Comparison of ENCODE assay signal across 11 cellular contexts in genomic region chr10:3485287-3485686, GRCh38.
DNase-seq lines count a peak whose midpoint lies in the region; ATAC-seq and TF ChIP-seq lines count a peak whose summit lies in the region.
"Had no signal": no experiment of that assay in that cellular context is flagged by ENCODE, and none has a peak within 500 bp of the region (broad histone marks: within the 10 kb centered on the region; RNA-seq: fewer than 3 reads in every experiment).

No MANE protein-coding gene starts in this region.

- no peak overlapping the region for H3K27ac Mint-ChIP-seq in activated CD4-positive, alpha-beta memory T cell treated with anti-CD3 and anti-CD28 coated beads, Interleukin-2, amount 10 ng/mL, durations not matched to agents 7 days and 5 days
- no peak overlapping the region for H3K27ac Mint-ChIP-seq in activated CD4-positive, alpha-beta memory T cell treated with anti-CD3 and anti-CD28 coated beads for 36 hours

- H3K36me3 ChIP-seq in spleen = no peaks in the 10 kb centered on the region
- H3K36me3 ChIP-seq: colonic mucosa had no signal

- intact Hi-C loops in activated CD4-positive, alpha-beta memory T cell treated with anti-CD3 and anti-CD28 coated beads for 36 hours (cut with micrococcal nuclease) = no loop called here
- intact Hi-C loops in spleen (cut with DNase I; ENCODE audit: low total_unique reads) = loop anchor here (10.0 kb wide), 1 partner anchor 300 kb away; the partner anchor contains the start of gene KLF6

- ATAC-seq in HG02884 (IDR thresholded peaks at IDR 0.05; ENCODE audit: unreplicated experiment) = peak; percentile 39
- ATAC-seq: PC-3 had no signal

- no peaks in the 10 kb centered on the region for H3K27me3 ChIP-seq in spleen (replicated peaks in 1 of 7)
- H3K27me3 ChIP-seq: colonic mucosa had no signal

- H3K4me3 ChIP-seq in spleen = peak overlapping the region in 5 of 8 donors; percentile 3 to 55 (median 8)
- H3K4me3 ChIP-seq: colonic mucosa had no signal

- H3K4me1 Mint-ChIP-seq in activated CD4-positive, alpha-beta memory T cell treated with anti-CD3 and anti-CD28 coated beads, Interleukin-2, amount 10 ng/mL, durations not matched to agents 7 days and 5 days = peaks cover 14% of the 10 kb centered on the region
- H3K4me1 Mint-ChIP-seq in activated CD4-positive, alpha-beta memory T cell treated with anti-CD3 and anti-CD28 coated beads for 36 hours (ENCODE audit: low read depth) = peaks cover 29% of the 10 kb centered on the region

- peak overlapping the region; percentile 71; the same call in 1 of the 2 replicates for H3K27ac ChIP-seq in VCaP
- H3K27ac ChIP-seq in spleen = peak overlapping the region; percentile 42 to 88 (median 82)
- H3K27ac ChIP-seq: colonic mucosa had no signal

- peaks cover 3% of the 10 kb centered on the region for H3K27me3 Mint-ChIP-seq in activated CD4-positive, alpha-beta memory T cell treated with anti-CD3 and anti-CD28 coated beads, Interleukin-2, amount 10 ng/mL, durations not matched to agents 7 days and 5 days
- peaks cover 3% of the 10 kb centered on the region for H3K27me3 Mint-ChIP-seq in activated CD4-positive, alpha-beta memory T cell treated with anti-CD3 and anti-CD28 coated beads for 36 hours

- TF ChIP-seq CTCF in VCaP (conservative IDR thresholded peaks at IDR 0.05) = no peak
- no peak for TF ChIP-seq CTCF in spleen (IDR thresholded peaks at IDR 0.05 in 8 of 11, conservative IDR thresholded peaks at IDR 0.05 in 3 of 11)

- no peak for DNase-seq in activated CD4-positive, alpha-beta memory T cell treated with anti-CD3 and anti-CD28 coated beads, Interleukin-2, amount 10 ng/mL, durations not matched to agents 7 days and 5 days
- no peak for DNase-seq in activated CD4-positive, alpha-beta memory T cell treated with anti-CD3 and anti-CD28 coated beads for 36 hours
- DNase-seq in spleen (no peak), NCI-H2029 treated with DMSO at 0.1 percent for 48 hours (lab: John Stamatoyannopoulos, UW) (no peak), 8988T (no peak), glomerular visceral epithelial cell (ENCODE audit: extremely low spot score) (no peak)
- DNase-seq: colonic mucosa; PC-3; stimulated activated naive CD4-positive, alpha-beta T cell treated with Interleukin-2 at 50 U/mL for 16 hours had no signal

- no peaks in the 10 kb centered on the region for H3K36me3 Mint-ChIP-seq in activated CD4-positive, alpha-beta memory T cell treated with anti-CD3 and anti-CD28 coated beads, Interleukin-2, amount 10 ng/mL, durations not matched to agents 7 days and 5 days (ENCODE audit: low read depth)
- peaks cover 1% of the 10 kb centered on the region for H3K36me3 Mint-ChIP-seq in activated CD4-positive, alpha-beta memory T cell treated with anti-CD3 and anti-CD28 coated beads for 36 hours

- peaks cover 0 to 52% (median 34%) of the 10 kb centered on the region in 6 donors for H3K4me1 ChIP-seq in spleen
- H3K4me1 ChIP-seq: colonic mucosa had no signal

- peaks cover 0 to 20% (median 0%) of the 10 kb centered on the region in 8 donors for H3K9me3 ChIP-seq in spleen
- H3K9me3 ChIP-seq: colonic mucosa had no signal

- no peak for TF ChIP-seq POLR2A in spleen (IDR thresholded peaks at IDR 0.05)

- H3K9me3 Mint-ChIP-seq in activated CD4-positive, alpha-beta memory T cell treated with anti-CD3 and anti-CD28 coated beads, Interleukin-2, amount 10 ng/mL, durations not matched to agents 7 days and 5 days = peaks cover 6% of the 10 kb centered on the region
- peaks cover 16% of the 10 kb centered on the region for H3K9me3 Mint-ChIP-seq in activated CD4-positive, alpha-beta memory T cell treated with anti-CD3 and anti-CD28 coated beads for 36 hours

- H3K4me3 Mint-ChIP-seq in activated CD4-positive, alpha-beta memory T cell treated with anti-CD3 and anti-CD28 coated beads, Interleukin-2, amount 10 ng/mL, durations not matched to agents 7 days and 5 days = peak overlapping the region; percentile 2
- no peak overlapping the region for H3K4me3 Mint-ChIP-seq in activated CD4-positive, alpha-beta memory T cell treated with anti-CD3 and anti-CD28 coated beads for 36 hours

- POLR2A ChIA-PET in activated CD4-positive, alpha-beta memory T cell treated with anti-CD3 and anti-CD28 coated beads, Interleukin-2, amount 10 ng/mL, durations not matched to agents 7 days and 5 days (lab: Charles Lee) = no interaction called here
- POLR2A ChIA-PET in activated CD4-positive, alpha-beta memory T cell treated with anti-CD3 and anti-CD28 coated beads for 36 hours (lab: Charles Lee) = no interaction called here

- CTCF ChIA-PET in activated CD4-positive, alpha-beta memory T cell treated with anti-CD3 and anti-CD28 coated beads, Interleukin-2, amount 10 ng/mL, durations not matched to agents 7 days and 5 days (lab: Charles Lee) = no interaction called here
- CTCF ChIA-PET in activated CD4-positive, alpha-beta memory T cell treated with anti-CD3 and anti-CD28 coated beads for 36 hours (lab: Charles Lee) = interaction anchor here (1.4 kb wide), 1 partner anchor 26 kb away, joined by 3 read pairs; no protein-coding TSS in a partner anchor

- WGBS in spleen, 5 donors = 24 to 36% (median 28%) methylated on average over 8 of the region's 8 CpGs
